In genomic region chr11:41074318-41074717, GRCh38 we compare ENCODE assay signal across 32 cellular contexts.
"Had no signal": no experiment of that assay in that cellular context is flagged by ENCODE, and none has a peak within 500 bp of the region (broad histone marks: within the 10 kb centered on the region; RNA-seq: fewer than 3 reads in every experiment).

No MANE protein-coding gene starts in this region.

- H3K4me1 ChIP-seq: adrenal gland, ascending aorta, body of pancreas, breast epithelium had no signal

- H3K27me3 ChIP-seq: adrenal gland, ascending aorta, body of pancreas, brain microvascular endothelial cell, breast epithelium had no signal

- ATAC-seq: activated CD8-positive, alpha-beta T cell treated with anti-CD3 and anti-CD28 coated beads for 36 hours; activated naive CD4-positive, alpha-beta T cell treated with anti-CD3 and anti-CD28 coated beads, Interleukin-2, amount 50 U/mL, for 72 hours; activated T-cell treated with anti-CD3 and anti-CD28 coated beads, Interleukin-2, amount 50 U/mL, for 4 hours; activated T-cell treated with anti-CD3 and anti-CD28 coated beads, Interleukin-2, amount 50 U/mL, for 72 hours; activated T-helper 17 cell treated with anti-CD3 and anti-CD28 coated beads, Interleukin-2, amount 50 U/mL, for 72 hours; body of pancreas had no signal

- H3K27ac ChIP-seq: adrenal gland, ascending aorta, body of pancreas, brain microvascular endothelial cell, breast epithelium, VCaP had no signal

- H3K4me3 ChIP-seq: adrenal gland, ascending aorta, body of pancreas, breast epithelium had no signal

- H3K9me3 ChIP-seq: body of pancreas had no signal

- H3K36me3 ChIP-seq: adrenal gland, ascending aorta, brain microvascular endothelial cell, breast epithelium had no signal

- DNase-seq: activated B cell treated with CpG ODN at 0.5 μM for 24 hours; activated CD4-positive, alpha-beta memory T cell treated with anti-CD3 and anti-CD28 coated beads for 36 hours; activated CD4-positive, alpha-beta T cell treated with anti-CD3 and anti-CD28 coated beads for 4 hours; activated CD4-positive, alpha-beta T cell treated with anti-CD3 and anti-CD28 coated beads, Interleukin-2, amount 10 ng/mL, durations not matched to agents 24 days and 14 days; activated CD4-positive, alpha-beta T cell treated with anti-CD3 and anti-CD28 coated beads, Interleukin-2, amount 50 U/mL, for 1 hour; activated CD4-positive, alpha-beta T cell treated with anti-CD3 and anti-CD28 coated beads, Interleukin-2, amount 50 U/mL, for 4 hours; activated CD4-positive, CD25-positive, alpha-beta regulatory T cell treated with anti-CD3 and anti-CD28 coated beads, Interleukin-2, amount 50 U/mL, for 72 hours; activated CD8-positive, alpha-beta memory T cell treated with anti-CD3 and anti-CD28 coated beads, Interleukin-2, amount 50 U/mL, for 4 hours; activated CD8-positive, alpha-beta T cell treated with anti-CD3 and anti-CD28 coated beads for 36 hours; activated effector memory CD4-positive, alpha-beta T cell treated with anti-CD3 and anti-CD28 coated beads, Interleukin-2, amount 50 U/mL, for 16 hours; activated gamma-delta T cell treated with Interleukin-2 at 50 U/mL for 16 hours; activated naive CD4-positive, alpha-beta T cell; activated naive CD4-positive, alpha-beta T cell treated with anti-CD3 and anti-CD28 coated beads for 36 hours; activated naive CD4-positive, alpha-beta T cell treated with anti-CD3 and anti-CD28 coated beads, Interleukin-2, amount 50 U/mL, for 16 hours; activated naive CD8-positive, alpha-beta T cell treated with anti-CD3 and anti-CD28 coated beads for 36 hours; activated T-cell treated with anti-CD3 and anti-CD28 coated beads for 4 hours; activated T-cell treated with anti-CD3 and anti-CD28 coated beads, Interleukin-2, amount 50 U/mL, for 1 hour; activated T-cell treated with anti-CD3 and anti-CD28 coated beads, Interleukin-2, amount 50 U/mL, for 4 hours; activated T-cell treated with anti-CD3 and anti-CD28 coated beads, Interleukin-2, amount 50 U/mL, for 72 hours; adrenal gland; amygdala; anterior cingulate cortex; body of pancreas; brain microvascular endothelial cell; central memory CD4-positive, alpha-beta T cell; T-helper 2 cell; T-helper 9 cell had no signal
